In the genomic region with DNA sequence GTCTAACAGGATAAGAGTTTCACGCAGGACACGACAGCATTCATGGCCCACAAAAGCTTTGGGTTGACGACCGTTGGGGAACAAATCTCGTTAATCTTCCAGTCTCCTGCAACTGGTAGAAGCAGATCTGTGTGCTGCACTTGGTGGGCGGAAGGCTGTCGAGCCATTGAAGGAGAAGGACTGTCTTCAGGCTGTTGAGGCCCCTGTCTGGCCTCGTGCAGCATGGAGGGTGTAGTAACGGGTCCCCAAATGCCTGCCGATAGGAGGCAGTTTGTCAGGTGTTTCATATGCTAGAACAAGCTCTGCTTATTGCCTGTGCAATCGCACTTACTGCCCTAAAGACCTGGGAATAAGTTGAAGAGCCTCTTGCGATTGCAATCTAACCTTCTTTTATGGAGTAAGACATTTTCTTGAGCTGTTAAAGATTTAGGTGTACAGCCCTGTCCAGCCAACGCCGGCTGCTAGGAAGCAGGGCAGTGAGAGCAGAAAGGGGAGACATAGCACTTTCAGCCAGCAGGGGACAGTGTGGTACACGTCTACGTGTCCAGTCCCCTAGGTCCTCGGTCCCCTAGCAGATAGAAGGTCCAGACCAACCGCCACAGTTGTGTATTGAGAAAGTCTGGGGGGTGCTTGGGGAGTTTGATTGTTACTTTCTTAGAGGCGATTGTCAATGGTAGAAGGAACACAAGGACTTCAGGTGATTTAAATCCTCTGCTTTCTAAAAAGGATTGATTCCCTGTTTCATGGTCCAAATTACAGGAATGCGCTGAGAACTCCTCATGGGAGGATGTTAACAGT, we compare ENCODE assay signal across 9 cellular contexts.
DNase-seq lines count a peak whose midpoint lies in the region; ATAC-seq and TF ChIP-seq lines count a peak whose summit lies in the region.
"Had no signal": no experiment of that assay in that cellular context is flagged by ENCODE, and none has a peak within 500 bp of the region (broad histone marks: within the 10 kb centered on the region; RNA-seq: fewer than 3 reads in every experiment).

No MANE protein-coding gene starts in this region.

- H3K27me3 Mint-ChIP-seq in activated CD4-positive, alpha-beta T cell treated with anti-CD3 and anti-CD28 coated beads, Interleukin-2, amount 10 ng/mL, durations not matched to agents 7 days and 5 days = peaks cover 7% of the 10 kb centered on the region
- H3K27me3 Mint-ChIP-seq in activated CD8-positive, alpha-beta T cell treated with anti-CD3 and anti-CD28 coated beads for 36 hours = peaks cover 24% of the 10 kb centered on the region

- CTCF ChIA-PET in activated CD4-positive, alpha-beta T cell treated with anti-CD3 and anti-CD28 coated beads, Interleukin-2, amount 10 ng/mL, durations not matched to agents 7 days and 5 days (lab: Charles Lee) = no interaction called here
- CTCF ChIA-PET in activated CD8-positive, alpha-beta T cell treated with anti-CD3 and anti-CD28 coated beads for 36 hours (lab: Charles Lee) = interaction anchor here (0.8 to 1.2 kb wide), 2 partner anchors 11 to 64 kb away, joined by 3 read pairs; no protein-coding TSS in a partner anchor

- H3K36me3 Mint-ChIP-seq in activated CD4-positive, alpha-beta T cell treated with anti-CD3 and anti-CD28 coated beads, Interleukin-2, amount 10 ng/mL, durations not matched to agents 7 days and 5 days (ENCODE audit: low read depth) = no peaks in the 10 kb centered on the region
- H3K36me3 Mint-ChIP-seq in activated CD8-positive, alpha-beta T cell treated with anti-CD3 and anti-CD28 coated beads for 36 hours (ENCODE audit: low read depth) = no peaks in the 10 kb centered on the region

- H3K4me1 ChIP-seq in heart right ventricle = peaks cover 0 to 21% (median 5%) of the 10 kb centered on the region in 9 donors
- peaks cover 0 to 4% of the 10 kb centered on the region in 2 donors for H3K4me1 ChIP-seq in gastrocnemius medialis

- TF ChIP-seq POLR2A in NB4 (IDR thresholded peaks at IDR 0.05; ENCODE audit: extremely low read depth, insufficient read length) = no peak
- TF ChIP-seq POLR2A in gastrocnemius medialis (IDR thresholded peaks at IDR 0.05) = no peak

- DNase-seq in activated CD4-positive, alpha-beta T cell treated with anti-CD3 and anti-CD28 coated beads, Interleukin-2, amount 10 ng/mL, durations not matched to agents 7 days and 5 days = peak; percentile 23
- no peak for DNase-seq in activated CD4-positive, alpha-beta T cell treated with anti-CD3 and anti-CD28 coated beads for 4 hours
- DNase-seq in NB4 (ENCODE audit: low read depth) (peak; percentile 61), heart right ventricle (peak; percentile 32 to 40), gastrocnemius medialis (no peak)
- DNase-seq in activated CD8-positive, alpha-beta T cell treated with anti-CD3 and anti-CD28 coated beads for 36 hours = peak; percentile 61
- no peak for DNase-seq in stimulated activated naive CD4-positive, alpha-beta T cell treated with Interleukin-2 at 50 U/mL for 16 hours (lab: John Stamatoyannopoulos, UW)
- DNase-seq: activated T-cell treated with anti-CD3 and anti-CD28 coated beads, Interleukin-2, amount 50 U/mL, for 4 hours had no signal

- POLR2A ChIA-PET in activated CD4-positive, alpha-beta T cell treated with anti-CD3 and anti-CD28 coated beads, Interleukin-2, amount 10 ng/mL, durations not matched to agents 7 days and 5 days (lab: Charles Lee) = no interaction called here
- POLR2A ChIA-PET in activated CD8-positive, alpha-beta T cell treated with anti-CD3 and anti-CD28 coated beads for 36 hours (lab: Charles Lee) = no interaction called here

- H3K4me3 ChIP-seq in NB4 (ENCODE audit: low read depth, low read length) (no peak overlapping the region), heart right ventricle (no peak overlapping the region), gastrocnemius medialis (no peak overlapping the region)

- H3K27me3 ChIP-seq in heart right ventricle (peaks cover 0 to 74% (median 37%) of the 10 kb centered on the region in 7 donors), gastrocnemius medialis (peaks cover 0 to 10% (median 8%) of the 10 kb centered on the region in 3 donors)

- WGBS in heart right ventricle, 2 donors = 57 to 67% methylated on average over 20 of the region's 20 CpGs

- in situ Hi-C loops in gastrocnemius medialis (cut with MboI; ENCODE audit: low sequenced_read_pairs in 4 of 4) = loop anchor here in 2 of 4 donors (10.0 to 25.0 kb wide), 2 partner anchors 165 to 502 kb away; no protein-coding TSS in a partner anchor

- H3K9me3 ChIP-seq in heart right ventricle (no peaks in the 10 kb centered on the region), gastrocnemius medialis (no peaks in the 10 kb centered on the region)

- H3K36me3 ChIP-seq in heart right ventricle = no peaks in the 10 kb centered on the region
- no peaks in the 10 kb centered on the region for H3K36me3 ChIP-seq in gastrocnemius medialis

- H3K27ac Mint-ChIP-seq in activated CD4-positive, alpha-beta T cell treated with anti-CD3 and anti-CD28 coated beads, Interleukin-2, amount 10 ng/mL, durations not matched to agents 7 days and 5 days = no peak overlapping the region
- H3K27ac Mint-ChIP-seq in activated CD8-positive, alpha-beta T cell treated with anti-CD3 and anti-CD28 coated beads for 36 hours = no peak overlapping the region

- TF ChIP-seq CTCF in NB4 (IDR thresholded peaks at IDR 0.05; ENCODE audit: low read depth, low read length) (peak; percentile 79), heart right ventricle (IDR thresholded peaks at IDR 0.05) (peak; percentile 47 to 82 (median 75)), gastrocnemius medialis (IDR thresholded peaks at IDR 0.05 in 4 of 5, conservative IDR thresholded peaks at IDR 0.05 in 1 of 5) (peak; percentile 20 to 53 (median 51))
- peak; percentile 57 for TF ChIP-seq CTCF in activated CD8-positive, alpha-beta T cell treated with anti-CD3 and anti-CD28 coated beads for 36 hours (IDR thresholded peaks at IDR 0.05)

- no peak for ATAC-seq in activated CD8-positive, alpha-beta T cell treated with anti-CD3 and anti-CD28 coated beads for 36 hours
- ATAC-seq in heart right ventricle (no peak), gastrocnemius medialis (no peak), GM21526 (IDR thresholded peaks at IDR 0.05; ENCODE audit: low FRiP score, unreplicated experiment) (no peak)

- H3K4me1 Mint-ChIP-seq in activated CD4-positive, alpha-beta T cell treated with anti-CD3 and anti-CD28 coated beads, Interleukin-2, amount 10 ng/mL, durations not matched to agents 7 days and 5 days = no peaks in the 10 kb centered on the region
- H3K4me1 Mint-ChIP-seq in activated CD8-positive, alpha-beta T cell treated with anti-CD3 and anti-CD28 coated beads for 36 hours (ENCODE audit: low read depth) = no peaks in the 10 kb centered on the region

- H3K4me3 Mint-ChIP-seq in activated CD4-positive, alpha-beta T cell treated with anti-CD3 and anti-CD28 coated beads, Interleukin-2, amount 10 ng/mL, durations not matched to agents 7 days and 5 days = no peak overlapping the region
- no peak overlapping the region for H3K4me3 Mint-ChIP-seq in activated CD8-positive, alpha-beta T cell treated with anti-CD3 and anti-CD28 coated beads for 36 hours
- H3K4me3 Mint-ChIP-seq: activated T-cell treated with anti-CD3 and anti-CD28 coated beads, Interleukin-2, amount 50 U/mL, for 4 hours had no signal

- intact Hi-C loops in activated CD8-positive, alpha-beta T cell treated with anti-CD3 and anti-CD28 coated beads for 36 hours (cut with micrococcal nuclease) = no loop called here
- intact Hi-C loops in heart right ventricle (cut with DNase I) = loop anchor here in 8 of 10 donors (2.0 to 10.0 kb wide), 5 partner anchors 162 to 507 kb away; no protein-coding TSS in a partner anchor
- intact Hi-C loops in gastrocnemius medialis (cut with DNase I; ENCODE audit: low total_unique reads) = loop anchor here (5.0 to 10.0 kb wide), 2 partner anchors 267 to 505 kb away; a partner anchor contains a TSS

- no peaks in the 10 kb centered on the region for H3K9me3 Mint-ChIP-seq in activated CD4-positive, alpha-beta T cell treated with anti-CD3 and anti-CD28 coated beads, Interleukin-2, amount 10 ng/mL, durations not matched to agents 7 days and 5 days
- no peaks in the 10 kb centered on the region for H3K9me3 Mint-ChIP-seq in activated CD8-positive, alpha-beta T cell treated with anti-CD3 and anti-CD28 coated beads for 36 hours
- H3K9me3 Mint-ChIP-seq: activated T-cell treated with anti-CD3 and anti-CD28 coated beads, Interleukin-2, amount 50 U/mL, for 4 hours had no signal

- H3K27ac ChIP-seq in heart right ventricle = no peak overlapping the region
- H3K27ac ChIP-seq in gastrocnemius medialis = no peak overlapping the region

Comparison
In these comparisons a context has a peak if more than half of its experiments do, and no peak if none do; other contexts are left out.
1. DNase-seq: peak in activated CD4-positive, alpha-beta T cell treated with anti-CD3 and anti-CD28 coated beads, Interleukin-2, amount 10 ng/mL, durations not matched to agents 7 days and 5 days (single experiment), NB4 (single experiment), activated CD8-positive, alpha-beta T cell treated with anti-CD3 and anti-CD28 coated beads for 36 hours (single experiment) and heart right ventricle (2 of 2); none in activated CD4-positive, alpha-beta T cell treated with anti-CD3 and anti-CD28 coated beads for 4 hours (0 of 2), gastrocnemius medialis (0 of 2) and stimulated activated naive CD4-positive, alpha-beta T cell treated with Interleukin-2 at 50 U/mL for 16 hours (single experiment).
2. Peak in every context shown above with its lines, with median percentiles within 50 percentile points of each other: CTCF ChIP-seq.